18 cellular contexts compared by ENCODE assay signal in genomic region chrX:151176351-151176750, GRCh38. TPM values are rescaled to one million over a fixed set of nuclear protein-coding genes. Genes with fewer than 3 reads are reported as not detected.
DNase-seq lines count a peak whose midpoint lies in the region; ATAC-seq and TF ChIP-seq lines count a peak whose summit lies in the region.
"Had no signal": no experiment of that assay in that cellular context is flagged by ENCODE, and none has a peak within 500 bp of the region (broad histone marks: within the 10 kb centered on the region; RNA-seq: fewer than 3 reads in every experiment).

GPR50 (plus strand) TSS chrX:151176584; CDS start chrX:151176722, 138 bp downstream.

- no peaks in the 10 kb centered on the region for H3K79me2 ChIP-seq in neural cell (replicated peaks; ENCODE audit: insufficient read depth, low read length)

- H3K27ac ChIP-seq in coronary artery (no peak within 1 kb of the TSS), neural cell (ENCODE audit: low read length) (no peak within 1 kb of the TSS), A673 (ENCODE audit: low read depth, low read length, poor library complexity, severe bottlenecking) (no peak within 1 kb of the TSS)
- H3K27ac ChIP-seq: gastrocnemius medialis, uterus had no signal

- ATAC-seq in GM19463 (IDR thresholded peaks at IDR 0.05; ENCODE audit: unreplicated experiment) (no peak), HG02678 (IDR thresholded peaks at IDR 0.05; ENCODE audit: unreplicated experiment) (no peak)
- ATAC-seq: gastrocnemius medialis, K562, T-cell had no signal

- intact Hi-C loops in A673 (cut with micrococcal nuclease; ENCODE audit: unreplicated experiment), result no loop called here

- no peak within 1 kb of the TSS for H3K4me2 ChIP-seq in neural cell (ENCODE audit: low read length)

- peaks cover 54% of the 10 kb centered on the region for H3K27me3 ChIP-seq in neural cell (ENCODE audit: insufficient read depth, low read depth, low read length)
- H3K27me3 ChIP-seq in A673 (replicated peaks; ENCODE audit: insufficient read depth, low read depth, low read length, poor library complexity), result peaks cover 74% of the 10 kb centered on the region

- POLR2A ChIA-PET in A673 (lab: Charles Lee; ENCODE audit: low non-redundant PET), result no interaction called here

- peak within 1 kb of the TSS; percentile 16 for H3K9ac ChIP-seq in neural cell (ENCODE audit: low read length)

- TF ChIP-seq EP300 in neural cell (conservative IDR thresholded peaks at IDR 0.05; ENCODE audit: poor library complexity, severe bottlenecking), result no peak

- DNase-seq in DMS153 (lab: John Stamatoyannopoulos, UW) (peak; percentile 85), NCI-H1105 treated with DMSO at 0.1 percent for 48 hours (lab: John Stamatoyannopoulos, UW) (peak; percentile 57), coronary artery (ENCODE audit: low spot score) (no peak), A673 (ENCODE audit: low spot score) (no peak)
- no peak for DNase-seq in activated CD4-positive, alpha-beta T cell treated with anti-CD3 and anti-CD28 coated beads, Interleukin-2, amount 50 U/mL, for 48 hours
- DNase-seq: activated CD4-positive, CD25-positive, alpha-beta regulatory T cell; activated CD8-positive, alpha-beta memory T cell treated with anti-CD3 and anti-CD28 coated beads, Interleukin-2, amount 50 U/mL, for 4 hours; gastrocnemius medialis; NCI-H526 treated with DMSO at 0.1 percent for 48 hours; RPMI8226; stimulated activated CD4-positive, alpha-beta T cell treated with anti-CD3 and anti-CD28 coated beads, Interleukin-4, amount 100 ng/mL, for 24 hours; T-cell; uterus had no signal

- no peaks in the 10 kb centered on the region for H3F3A ChIP-seq in neural cell (ENCODE audit: insufficient read depth, low read length, poor library complexity, severe bottlenecking)

- no peaks in the 10 kb centered on the region for H3K36me3 ChIP-seq in neural cell (ENCODE audit: insufficient read depth, low read length)
- no peaks in the 10 kb centered on the region for H3K36me3 ChIP-seq in A673 (ENCODE audit: insufficient read depth, low read length, poor library complexity, severe bottlenecking)
- H3K36me3 ChIP-seq: gastrocnemius medialis, uterus had no signal

- no peaks in the 10 kb centered on the region for H3K4me1 ChIP-seq in A673 (ENCODE audit: insufficient read depth, low read length, poor library complexity, severe bottlenecking)
- H3K4me1 ChIP-seq: gastrocnemius medialis, uterus had no signal

- no peak within 1 kb of the TSS for H2AFZ ChIP-seq in neural cell (ENCODE audit: low read depth, low read length)

- H3K9me2 ChIP-seq in neural cell (ENCODE audit: insufficient read depth, low read length), result no peaks in the 10 kb centered on the region

- CTCF ChIA-PET in A673 (lab: Charles Lee), result interaction anchor here (0.7 kb wide), 1 partner anchor 1461 kb away, joined by 9 read pairs; no protein-coding TSS in a partner anchor

- no peaks in the 10 kb centered on the region for H4K20me1 ChIP-seq in neural cell (ENCODE audit: insufficient read depth)

- TF ChIP-seq CTCF in coronary artery (IDR thresholded peaks at IDR 0.05) (no peak), neural cell (IDR thresholded peaks at IDR 0.05; ENCODE audit: poor library complexity, severe bottlenecking) (no peak), A673 (conservative IDR thresholded peaks at IDR 0.05; ENCODE audit: low read depth, low read length) (no peak)

- peak within 1 kb of the TSS; percentile 52 for H3K4me3 ChIP-seq in coronary artery
- H3K4me3 ChIP-seq in neural cell (ENCODE audit: low read length), result peak within 1 kb of the TSS; percentile 63
- no peak within 1 kb of the TSS for H3K4me3 ChIP-seq in A673 (ENCODE audit: low read depth, low read length, poor library complexity, severe bottlenecking)
- H3K4me3 ChIP-seq: gastrocnemius medialis, K562, uterus had no signal

- no peak for TF ChIP-seq RAD21 in neural cell (conservative IDR thresholded peaks at IDR 0.05)

- BruUV-seq in A673 (replicated peaks; lab: Mats Ljungman, UMichigan), result no TSS peak

- H3K9me3 ChIP-seq in neural cell (ENCODE audit: low read length), result no peaks in the 10 kb centered on the region
- peaks cover 12% of the 10 kb centered on the region for H3K9me3 ChIP-seq in A673 (ENCODE audit: low read depth, low read length, poor library complexity, severe bottlenecking)
- H3K9me3 ChIP-seq: gastrocnemius medialis had no signal

TF ChIP-seq in neural cell, 6 proteins besides CTCF, POLR2A, EP300 and RAD21:
- TF ChIP-seq SMC3 (conservative IDR thresholded peaks at IDR 0.05; ENCODE audit: poor library complexity) (no peak), POLR2AphosphoS5 (IDR thresholded peaks at IDR 0.05) (no peak), EZH2 (IDR thresholded peaks at IDR 0.05; ENCODE audit: borderline replicate concordance, insufficient read depth, low read length, poor library complexity, severe bottlenecking) (no peak), TAF1 (IDR thresholded peaks at IDR 0.05; ENCODE audit: low read depth) (no peak), REST (IDR thresholded peaks at IDR 0.05; ENCODE audit: borderline replicate concordance) (no peak), MXI1 (conservative IDR thresholded peaks at IDR 0.05; ENCODE audit: poor library complexity, severe bottlenecking) (no peak)

RNA-seq across cellular contexts. Expression of gene GPR50, which starts in this region (rescaled TPM):
- polyA plus RNA-seq in neural cell, result not detected in 2 replicates
- 0.49 TPM in 1 of 2 replicates, not detected in the other for polyA minus RNA-seq in neural cell
- total RNA-seq in A673 (2021), result not detected in 2 replicates
- total RNA-seq: gastrocnemius medialis, K562, renal cortical epithelial cell, T-cell had no signal

Comparison
In these comparisons a context has a peak if more than half of its experiments do, and no peak if none do; other contexts are left out.
1. DNase-seq: peak in DMS153 (single experiment) and NCI-H1105 treated with DMSO at 0.1 percent for 48 hours (single experiment); none in coronary artery (single experiment), A673 (single experiment) and activated CD4-positive, alpha-beta T cell treated with anti-CD3 and anti-CD28 coated beads, Interleukin-2, amount 50 U/mL, for 48 hours (0 of 2).